36 cellular contexts compared by ENCODE assay signal in the genomic region with DNA sequence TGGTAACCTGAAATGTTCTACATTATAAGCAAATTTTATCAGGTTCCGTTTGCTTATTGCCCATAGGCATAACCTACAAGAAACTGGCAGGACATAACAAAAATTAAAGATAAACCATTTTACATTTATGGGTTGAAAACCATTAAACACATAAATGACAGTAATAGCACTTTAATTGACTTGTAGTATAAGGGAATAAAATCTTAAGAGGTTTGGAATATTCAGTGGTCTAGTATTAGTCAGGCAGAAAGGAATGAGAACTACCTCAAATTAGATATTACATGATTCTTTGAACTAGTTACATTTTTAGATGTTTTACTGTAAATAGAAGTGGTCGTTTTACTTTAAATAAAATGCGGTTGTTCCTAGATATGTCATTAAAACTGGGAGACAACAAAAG.
"Had no signal": no experiment of that assay in that cellular context is flagged by ENCODE, and none has a peak within 500 bp of the region (broad histone marks: within the 10 kb centered on the region; RNA-seq: fewer than 3 reads in every experiment).

No MANE protein-coding gene starts in this region.

- H3K27ac Mint-ChIP-seq: activated B cell treated with CpG ODN at 0.5 μM for 24 hours; activated CD4-positive, alpha-beta memory T cell treated with anti-CD3 and anti-CD28 coated beads for 36 hours; activated CD4-positive, alpha-beta T cell treated with anti-CD3 and anti-CD28 coated beads, Interleukin-2, amount 10 ng/mL, durations not matched to agents 24 days and 14 days; activated CD8-positive, alpha-beta T cell treated with anti-CD3 and anti-CD28 coated beads for 36 hours; activated naive CD4-positive, alpha-beta T cell treated with anti-CD3 and anti-CD28 coated beads for 36 hours; activated naive CD4-positive, alpha-beta T cell treated with anti-CD3 and anti-CD28 coated beads, Interleukin-2, amount 50 U/mL, for 72 hours; activated naive CD8-positive, alpha-beta T cell treated with anti-CD3 and anti-CD28 coated beads for 36 hours; activated T-cell treated with anti-CD3 and anti-CD28 coated beads, Interleukin-2, amount 50 U/mL, for 72 hours; activated T-helper 1 cell treated with anti-CD3 and anti-CD28 coated beads, Interleukin-12 subunit alpha, Interleukin-12 subunit beta, Interleukin-2, Interleukin-4 antibody, amounts not matched to agents 30 ng/mL and 10 ng/mL and 1 ng/mL, durations not matched to agents 14 hours and 24 hours and 36 hours; activated T-helper 17 cell treated with anti-CD3 and anti-CD28 coated beads, Interleukin-2, amount 50 U/mL, for 72 hours; T-helper 17 cell; T-helper 2 cell treated with Interferon-gamma antibody and Interleukin-4, amounts not matched to agents 5 μg/mL and 100 μg/mL, for 36 hours had no signal

- DNase-seq: activated B cell treated with CpG ODN at 0.5 μM for 24 hours; activated CD4-positive, alpha-beta memory T cell treated with anti-CD3 and anti-CD28 coated beads for 36 hours; activated CD4-positive, alpha-beta T cell treated with anti-CD3 and anti-CD28 coated beads for 4 hours; activated CD4-positive, alpha-beta T cell treated with anti-CD3 and anti-CD28 coated beads, Interleukin-2, amount 10 ng/mL, durations not matched to agents 24 days and 14 days; activated CD4-positive, alpha-beta T cell treated with anti-CD3 and anti-CD28 coated beads, Interleukin-2, amount 50 U/mL, for 1 hour; activated CD4-positive, alpha-beta T cell treated with anti-CD3 and anti-CD28 coated beads, Interleukin-2, amount 50 U/mL, for 4 hours; activated CD4-positive, CD25-positive, alpha-beta regulatory T cell treated with anti-CD3 and anti-CD28 coated beads, Interleukin-2, amount 50 U/mL, for 72 hours; activated CD8-positive, alpha-beta memory T cell treated with anti-CD3 and anti-CD28 coated beads, Interleukin-2, amount 50 U/mL, for 4 hours; activated CD8-positive, alpha-beta T cell treated with anti-CD3 and anti-CD28 coated beads for 36 hours; activated effector memory CD4-positive, alpha-beta T cell treated with anti-CD3 and anti-CD28 coated beads, Interleukin-2, amount 50 U/mL, for 16 hours; activated gamma-delta T cell treated with Interleukin-2 at 50 U/mL for 16 hours; activated naive CD4-positive, alpha-beta T cell; activated naive CD4-positive, alpha-beta T cell treated with anti-CD3 and anti-CD28 coated beads for 36 hours; activated naive CD4-positive, alpha-beta T cell treated with anti-CD3 and anti-CD28 coated beads, Interleukin-2, amount 50 U/mL, for 16 hours; activated naive CD8-positive, alpha-beta T cell treated with anti-CD3 and anti-CD28 coated beads for 36 hours; activated T-cell treated with anti-CD3 and anti-CD28 coated beads for 4 hours; activated T-cell treated with anti-CD3 and anti-CD28 coated beads, Interleukin-2, amount 50 U/mL, for 1 hour; activated T-cell treated with anti-CD3 and anti-CD28 coated beads, Interleukin-2, amount 50 U/mL, for 4 hours; activated T-cell treated with anti-CD3 and anti-CD28 coated beads, Interleukin-2, amount 50 U/mL, for 72 hours; adrenal gland; amniotic stem cell; aorta; caudate nucleus; cerebellar nuclear complex; T-helper 17 cell; T-helper 9 cell had no signal

- H3K4me1 ChIP-seq: adrenal gland had no signal

- FAIRE-seq: bronchial epithelial cell, TTC549 had no signal

- H3K4me3 ChIP-seq: adrenal gland, cardiac muscle cell had no signal

- H3K27me3 ChIP-seq: adrenal gland, cardiac muscle cell had no signal

- H3K4me3 Mint-ChIP-seq: activated B cell treated with CpG ODN at 0.5 μM for 24 hours; activated CD4-positive, alpha-beta memory T cell treated with anti-CD3 and anti-CD28 coated beads for 36 hours; activated CD4-positive, alpha-beta T cell treated with anti-CD3 and anti-CD28 coated beads, Interleukin-2, amount 10 ng/mL, durations not matched to agents 24 days and 14 days; activated CD8-positive, alpha-beta T cell treated with anti-CD3 and anti-CD28 coated beads for 36 hours; activated naive CD4-positive, alpha-beta T cell treated with anti-CD3 and anti-CD28 coated beads for 36 hours; activated naive CD8-positive, alpha-beta T cell treated with anti-CD3 and anti-CD28 coated beads for 36 hours; activated T-cell treated with anti-CD3 and anti-CD28 coated beads, Interleukin-2, amount 50 U/mL, for 4 hours; activated T-cell treated with anti-CD3 and anti-CD28 coated beads, Interleukin-2, amount 50 U/mL, for 72 hours; activated T-helper 1 cell treated with anti-CD3 and anti-CD28 coated beads, Interleukin-12 subunit alpha, Interleukin-12 subunit beta, Interleukin-2, Interleukin-4 antibody, amounts not matched to agents 30 ng/mL and 10 ng/mL and 1 ng/mL, durations not matched to agents 14 hours and 24 hours and 36 hours; activated T-helper 17 cell treated with anti-CD3 and anti-CD28 coated beads, Interleukin-2, amount 50 U/mL, for 72 hours; brain; central memory CD8-positive, alpha-beta T cell; T-helper 17 cell; T-helper 2 cell treated with Interferon-gamma antibody and Interleukin-4, amounts not matched to agents 5 μg/mL and 100 μg/mL, for 36 hours had no signal

- H3K36me3 Mint-ChIP-seq: activated CD4-positive, alpha-beta memory T cell treated with anti-CD3 and anti-CD28 coated beads for 36 hours; activated naive CD4-positive, alpha-beta T cell treated with anti-CD3 and anti-CD28 coated beads, Interleukin-2, amount 50 U/mL, for 72 hours; activated naive CD8-positive, alpha-beta T cell treated with anti-CD3 and anti-CD28 coated beads for 36 hours had no signal

- H3K9me3 Mint-ChIP-seq: activated B cell treated with CpG ODN at 0.5 μM for 24 hours; activated CD4-positive, alpha-beta T cell treated with anti-CD3 and anti-CD28 coated beads, Interleukin-2, amount 10 ng/mL, durations not matched to agents 24 days and 14 days; activated CD8-positive, alpha-beta T cell treated with anti-CD3 and anti-CD28 coated beads for 36 hours; activated naive CD4-positive, alpha-beta T cell treated with anti-CD3 and anti-CD28 coated beads, Interleukin-2, amount 50 U/mL, for 72 hours; activated T-cell treated with anti-CD3 and anti-CD28 coated beads, Interleukin-2, amount 50 U/mL, for 4 hours; activated T-helper 1 cell treated with anti-CD3 and anti-CD28 coated beads, Interleukin-12 subunit alpha, Interleukin-12 subunit beta, Interleukin-2, Interleukin-4 antibody, amounts not matched to agents 30 ng/mL and 10 ng/mL and 1 ng/mL, durations not matched to agents 14 hours and 24 hours and 36 hours; activated T-helper 17 cell treated with anti-CD3 and anti-CD28 coated beads, Interleukin-2, amount 50 U/mL, for 72 hours; T-helper 2 cell treated with Interferon-gamma antibody and Interleukin-4, amounts not matched to agents 5 μg/mL and 100 μg/mL, for 36 hours had no signal

- H3K4me1 Mint-ChIP-seq: activated B cell treated with CpG ODN at 0.5 μM for 24 hours; activated CD4-positive, alpha-beta T cell treated with anti-CD3 and anti-CD28 coated beads, Interleukin-2, amount 10 ng/mL, durations not matched to agents 24 days and 14 days; activated naive CD8-positive, alpha-beta T cell treated with anti-CD3 and anti-CD28 coated beads for 36 hours; activated T-helper 17 cell treated with anti-CD3 and anti-CD28 coated beads, Interleukin-2, amount 50 U/mL, for 72 hours; brain; central memory CD8-positive, alpha-beta T cell; T-helper 17 cell had no signal

- H3K9me3 ChIP-seq: adrenal gland had no signal

- H3K27me3 Mint-ChIP-seq: activated B cell treated with CpG ODN at 0.5 μM for 24 hours; activated CD4-positive, alpha-beta memory T cell treated with anti-CD3 and anti-CD28 coated beads for 36 hours; activated CD4-positive, alpha-beta T cell treated with anti-CD3 and anti-CD28 coated beads, Interleukin-2, amount 10 ng/mL, durations not matched to agents 24 days and 14 days; activated T-helper 17 cell treated with anti-CD3 and anti-CD28 coated beads, Interleukin-2, amount 50 U/mL, for 72 hours; brain; central memory CD8-positive, alpha-beta T cell; T-helper 17 cell had no signal

- H3K36me3 ChIP-seq: adrenal gland, cardiac muscle cell had no signal

- ATAC-seq: activated CD8-positive, alpha-beta T cell treated with anti-CD3 and anti-CD28 coated beads for 36 hours; activated naive CD4-positive, alpha-beta T cell treated with anti-CD3 and anti-CD28 coated beads, Interleukin-2, amount 50 U/mL, for 72 hours; activated T-cell treated with anti-CD3 and anti-CD28 coated beads, Interleukin-2, amount 50 U/mL, for 4 hours; activated T-cell treated with anti-CD3 and anti-CD28 coated beads, Interleukin-2, amount 50 U/mL, for 72 hours; activated T-helper 17 cell treated with anti-CD3 and anti-CD28 coated beads, Interleukin-2, amount 50 U/mL, for 72 hours; T-helper 17 cell had no signal

- H3K27ac ChIP-seq: adrenal gland, cardiac muscle cell, VCaP had no signal
